In genomic region chr7:140153666-140154161, GRCh38 we compare ENCODE assay signal across 1 cellular context.
A peak's percentile ranks its signal among the peaks of the same experiment; 100 is the strongest.
TF ChIP-seq lines count a peak whose summit lies in the region.

No MANE protein-coding gene starts in this region.

TF ChIP-seq in HEK293, 187 proteins besides CTCF, POLR2A, EP300 and RAD21 (continued from another document and continues in another):
- TF ChIP-seq EGR2 (tag by site-specific recombination; IDR thresholded peaks at IDR 0.05; ENCODE audit: low read depth): no peak
- no peak; the same call in 1 of the 2 replicates for TF ChIP-seq ZBTB8A (tag by site-specific recombination; IDR thresholded peaks at IDR 0.05)
- no peak for TF ChIP-seq ZNF155 (tag by site-specific recombination; IDR thresholded peaks at IDR 0.05)
- no peak for TF ChIP-seq HOXC10 (CRISPR knock-in tag; IDR thresholded peaks at IDR 0.05)
- no peak for TF ChIP-seq ZNF223 (tag by site-specific recombination; IDR thresholded peaks at IDR 0.05)
- no peak for TF ChIP-seq BCL11A (tag by site-specific recombination; IDR thresholded peaks at IDR 0.05; ENCODE audit: low read depth)
- no peak for TF ChIP-seq ZNF416 (tag by site-specific recombination; IDR thresholded peaks at IDR 0.05)
- peak; percentile 96 for TF ChIP-seq FEZF1 (tag by site-specific recombination; IDR thresholded peaks at IDR 0.05)
- no peak for TF ChIP-seq ZNF670 (tag by site-specific recombination; IDR thresholded peaks at IDR 0.05; ENCODE audit: low read depth)
- no peak for TF ChIP-seq ZNF112 (tag by site-specific recombination; IDR thresholded peaks at IDR 0.05)
- no peak for TF ChIP-seq ZNF114 (tag by site-specific recombination; IDR thresholded peaks at IDR 0.05)
- TF ChIP-seq RBAK (tag by site-specific recombination; IDR thresholded peaks at IDR 0.05): no peak
- no peak for TF ChIP-seq ZNF624 (tag by site-specific recombination; IDR thresholded peaks at IDR 0.05)
- no peak for TF ChIP-seq ZNF398 (tag by site-specific recombination; IDR thresholded peaks at IDR 0.05)
- no peak for TF ChIP-seq ZNF501 (tag by site-specific recombination; IDR thresholded peaks at IDR 0.05)
- TF ChIP-seq MZF1 (tag by site-specific recombination; IDR thresholded peaks at IDR 0.05; ENCODE audit: borderline replicate concordance): no peak
- peak; percentile 45 for TF ChIP-seq ZNF335 (tag by site-specific recombination; conservative IDR thresholded peaks at IDR 0.05)
- no peak for TF ChIP-seq ZNF146 (tag by site-specific recombination; IDR thresholded peaks at IDR 0.05)
- no peak for TF ChIP-seq ZNF660 (tag by site-specific recombination; IDR thresholded peaks at IDR 0.05)
- TF ChIP-seq KLF10 (tag by site-specific recombination; IDR thresholded peaks at IDR 0.05): 0 out of 2 replicates have a peak, but pooled peaks have one; percentile 15
- no peak for TF ChIP-seq ZNF837 (tag by site-specific recombination; IDR thresholded peaks at IDR 0.05)
- no peak for TF ChIP-seq GLI4 (tag by site-specific recombination; IDR thresholded peaks at IDR 0.05)
- TF ChIP-seq ZNF785 (tag by site-specific recombination; IDR thresholded peaks at IDR 0.05): no peak
- TF ChIP-seq KLF7 (tag by site-specific recombination; IDR thresholded peaks at IDR 0.05; ENCODE audit: borderline replicate concordance): no peak
- no peak for TF ChIP-seq KLF9 (tag by site-specific recombination; IDR thresholded peaks at IDR 0.05; ENCODE audit: low read depth)
- no peak for TF ChIP-seq ZNF37A (tag by site-specific recombination; IDR thresholded peaks at IDR 0.05)
- TF ChIP-seq, protein P1, sequence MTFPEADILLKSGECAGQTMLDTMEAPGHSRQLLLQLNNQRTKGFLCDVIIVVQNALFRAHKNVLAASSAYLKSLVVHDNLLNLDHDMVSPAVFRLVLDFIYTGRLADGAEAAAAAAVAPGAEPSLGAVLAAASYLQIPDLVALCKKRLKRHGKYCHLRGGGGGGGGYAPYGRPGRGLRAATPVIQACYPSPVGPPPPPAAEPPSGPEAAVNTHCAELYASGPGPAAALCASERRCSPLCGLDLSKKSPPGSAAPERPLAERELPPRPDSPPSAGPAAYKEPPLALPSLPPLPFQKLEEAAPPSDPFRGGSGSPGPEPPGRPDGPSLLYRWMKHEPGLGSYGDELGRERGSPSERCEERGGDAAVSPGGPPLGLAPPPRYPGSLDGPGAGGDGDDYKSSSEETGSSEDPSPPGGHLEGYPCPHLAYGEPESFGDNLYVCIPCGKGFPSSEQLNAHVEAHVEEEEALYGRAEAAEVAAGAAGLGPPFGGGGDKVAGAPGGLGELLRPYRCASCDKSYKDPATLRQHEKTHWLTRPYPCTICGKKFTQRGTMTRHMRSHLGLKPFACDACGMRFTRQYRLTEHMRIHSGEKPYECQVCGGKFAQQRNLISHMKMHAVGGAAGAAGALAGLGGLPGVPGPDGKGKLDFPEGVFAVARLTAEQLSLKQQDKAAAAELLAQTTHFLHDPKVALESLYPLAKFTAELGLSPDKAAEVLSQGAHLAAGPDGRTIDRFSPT (tag by site-specific recombination; IDR thresholded peaks at IDR 0.05): no peak
- no peak for TF ChIP-seq ZNF404 (tag by site-specific recombination; IDR thresholded peaks at IDR 0.05)
- no peak for TF ChIP-seq ZNF548 (tag by site-specific recombination; IDR thresholded peaks at IDR 0.05)
- TF ChIP-seq ZNF133 (tag by site-specific recombination; IDR thresholded peaks at IDR 0.05): no peak
- TF ChIP-seq ZNF629 (tag by site-specific recombination; IDR thresholded peaks at IDR 0.05): no peak
- no peak for TF ChIP-seq ZNF350 (tag by site-specific recombination; IDR thresholded peaks at IDR 0.05)
- TF ChIP-seq ZBTB17 (tag by site-specific recombination; IDR thresholded peaks at IDR 0.05): peak; percentile 63; the same call in 1 of the 2 replicates
- no peak for TF ChIP-seq ZNF132 (tag by site-specific recombination; IDR thresholded peaks at IDR 0.05; ENCODE audit: borderline replicate concordance)
- no peak for TF ChIP-seq ZNF560 (tag by site-specific recombination; IDR thresholded peaks at IDR 0.05; ENCODE audit: borderline replicate concordance)
- TF ChIP-seq ZNF747 (tag by site-specific recombination; IDR thresholded peaks at IDR 0.05): no peak
- no peak for TF ChIP-seq ZNF610 (tag by site-specific recombination; IDR thresholded peaks at IDR 0.05; ENCODE audit: borderline replicate concordance)
- no peak for TF ChIP-seq ZNF621 (tag by site-specific recombination; IDR thresholded peaks at IDR 0.05)
- TF ChIP-seq HOXD13 (CRISPR knock-in tag; IDR thresholded peaks at IDR 0.05; ENCODE audit: borderline replicate concordance): no peak
- TF ChIP-seq ZNF830 (tag by site-specific recombination; IDR thresholded peaks at IDR 0.05; ENCODE audit: low read depth): no peak
- no peak for TF ChIP-seq ZNF341 (tag by site-specific recombination; IDR thresholded peaks at IDR 0.05; ENCODE audit: low read depth)
- TF ChIP-seq ZNF148 (tag by site-specific recombination; IDR thresholded peaks at IDR 0.05; ENCODE audit: borderline replicate concordance): no peak
- TF ChIP-seq ZBTB7A (tag by site-specific recombination; IDR thresholded peaks at IDR 0.05; ENCODE audit: low read depth): no peak
- no peak for TF ChIP-seq ZSCAN23 (tag by site-specific recombination; IDR thresholded peaks at IDR 0.05)
- TF ChIP-seq ZNF292 (tag by site-specific recombination; IDR thresholded peaks at IDR 0.05; ENCODE audit: borderline replicate concordance, low read depth): no peak
- no peak for TF ChIP-seq REPIN1 (tag by site-specific recombination; IDR thresholded peaks at IDR 0.05; ENCODE audit: low read depth)
- TF ChIP-seq WT1 (tag by site-specific recombination; IDR thresholded peaks at IDR 0.05): no peak
- no peak for TF ChIP-seq GLI2 (tag by site-specific recombination; IDR thresholded peaks at IDR 0.05; ENCODE audit: borderline replicate concordance, low read depth)
- TF ChIP-seq ZNF174 (tag by site-specific recombination; IDR thresholded peaks at IDR 0.05): no peak
- no peak for TF ChIP-seq SETDB1 (IDR thresholded peaks at IDR 0.05; ENCODE audit: insufficient read length, low read length)
- no peak for TF ChIP-seq ZNF558 (tag by site-specific recombination; IDR thresholded peaks at IDR 0.05)
- 0 out of 2 replicates have a peak, but pooled peaks have one; percentile 11 for TF ChIP-seq TSHZ1 (tag by site-specific recombination; IDR thresholded peaks at IDR 0.05; ENCODE audit: borderline replicate concordance)
- no peak for TF ChIP-seq ZNF561 (tag by site-specific recombination; IDR thresholded peaks at IDR 0.05; ENCODE audit: borderline replicate concordance)
- TF ChIP-seq, protein P2, sequence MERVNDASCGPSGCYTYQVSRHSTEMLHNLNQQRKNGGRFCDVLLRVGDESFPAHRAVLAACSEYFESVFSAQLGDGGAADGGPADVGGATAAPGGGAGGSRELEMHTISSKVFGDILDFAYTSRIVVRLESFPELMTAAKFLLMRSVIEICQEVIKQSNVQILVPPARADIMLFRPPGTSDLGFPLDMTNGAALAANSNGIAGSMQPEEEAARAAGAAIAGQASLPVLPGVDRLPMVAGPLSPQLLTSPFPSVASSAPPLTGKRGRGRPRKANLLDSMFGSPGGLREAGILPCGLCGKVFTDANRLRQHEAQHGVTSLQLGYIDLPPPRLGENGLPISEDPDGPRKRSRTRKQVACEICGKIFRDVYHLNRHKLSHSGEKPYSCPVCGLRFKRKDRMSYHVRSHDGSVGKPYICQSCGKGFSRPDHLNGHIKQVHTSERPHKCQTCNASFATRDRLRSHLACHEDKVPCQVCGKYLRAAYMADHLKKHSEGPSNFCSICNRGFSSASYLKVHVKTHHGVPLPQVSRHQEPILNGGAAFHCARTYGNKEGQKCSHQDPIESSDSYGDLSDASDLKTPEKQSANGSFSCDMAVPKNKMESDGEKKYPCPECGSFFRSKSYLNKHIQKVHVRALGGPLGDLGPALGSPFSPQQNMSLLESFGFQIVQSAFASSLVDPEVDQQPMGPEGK (tag by site-specific recombination; IDR thresholded peaks at IDR 0.05): no peak
- no peak for TF ChIP-seq ZFHX2 (tag by site-specific recombination; conservative IDR thresholded peaks at IDR 0.05)
- TF ChIP-seq SP2 (tag by site-specific recombination; IDR thresholded peaks at IDR 0.05): no peak
- no peak for TF ChIP-seq ZNF488 (tag by site-specific recombination; IDR thresholded peaks at IDR 0.05)
- TF ChIP-seq, protein P3, sequence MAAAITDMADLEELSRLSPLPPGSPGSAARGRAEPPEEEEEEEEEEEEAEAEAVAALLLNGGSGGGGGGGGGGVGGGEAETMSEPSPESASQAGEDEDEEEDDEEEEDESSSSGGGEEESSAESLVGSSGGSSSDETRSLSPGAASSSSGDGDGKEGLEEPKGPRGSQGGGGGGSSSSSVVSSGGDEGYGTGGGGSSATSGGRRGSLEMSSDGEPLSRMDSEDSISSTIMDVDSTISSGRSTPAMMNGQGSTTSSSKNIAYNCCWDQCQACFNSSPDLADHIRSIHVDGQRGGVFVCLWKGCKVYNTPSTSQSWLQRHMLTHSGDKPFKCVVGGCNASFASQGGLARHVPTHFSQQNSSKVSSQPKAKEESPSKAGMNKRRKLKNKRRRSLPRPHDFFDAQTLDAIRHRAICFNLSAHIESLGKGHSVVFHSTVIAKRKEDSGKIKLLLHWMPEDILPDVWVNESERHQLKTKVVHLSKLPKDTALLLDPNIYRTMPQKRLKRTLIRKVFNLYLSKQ (tag by site-specific recombination; IDR thresholded peaks at IDR 0.05; ENCODE audit: borderline replicate concordance): no peak
- TF ChIP-seq ZNF596 (tag by site-specific recombination; IDR thresholded peaks at IDR 0.05): no peak
- no peak for TF ChIP-seq ZNF221 (tag by site-specific recombination; IDR thresholded peaks at IDR 0.05; ENCODE audit: borderline replicate concordance)
- 0 out of 2 replicates have a peak, but pooled peaks have one; percentile 33 for TF ChIP-seq ZNF600 (tag by site-specific recombination; IDR thresholded peaks at IDR 0.05)
